ENCODE assay signal across 1 cellular context in the genomic region with DNA sequence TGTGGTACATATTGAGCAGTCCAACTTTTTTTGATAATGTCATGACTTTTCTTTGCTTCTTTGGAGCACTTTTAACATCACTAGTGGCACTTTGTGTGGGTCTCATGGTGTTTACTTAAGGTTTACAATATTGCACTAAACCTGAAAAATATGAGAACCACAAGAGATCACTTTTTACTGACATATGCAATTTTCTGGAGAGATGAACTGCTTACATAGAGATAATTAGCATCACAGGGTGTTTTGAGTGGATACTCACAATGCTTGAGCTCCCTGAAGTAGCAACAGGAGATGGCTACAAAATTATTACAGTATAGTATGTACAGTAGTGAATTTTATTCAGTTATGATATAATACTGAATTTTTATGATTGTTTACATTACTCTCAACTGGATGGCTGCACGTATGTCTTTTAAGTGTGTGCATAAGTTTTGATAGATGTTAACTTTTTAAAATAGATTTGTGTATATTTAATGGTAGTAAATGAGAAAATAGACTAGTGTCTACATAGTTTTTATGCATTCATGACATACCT.
TF ChIP-seq lines count a peak whose summit lies in the region.

No MANE protein-coding gene starts in this region.

TF ChIP-seq in neural cell, 6 proteins besides CTCF, POLR2A, EP300 and RAD21 (continued from another document):
- TF ChIP-seq, protein P1, sequence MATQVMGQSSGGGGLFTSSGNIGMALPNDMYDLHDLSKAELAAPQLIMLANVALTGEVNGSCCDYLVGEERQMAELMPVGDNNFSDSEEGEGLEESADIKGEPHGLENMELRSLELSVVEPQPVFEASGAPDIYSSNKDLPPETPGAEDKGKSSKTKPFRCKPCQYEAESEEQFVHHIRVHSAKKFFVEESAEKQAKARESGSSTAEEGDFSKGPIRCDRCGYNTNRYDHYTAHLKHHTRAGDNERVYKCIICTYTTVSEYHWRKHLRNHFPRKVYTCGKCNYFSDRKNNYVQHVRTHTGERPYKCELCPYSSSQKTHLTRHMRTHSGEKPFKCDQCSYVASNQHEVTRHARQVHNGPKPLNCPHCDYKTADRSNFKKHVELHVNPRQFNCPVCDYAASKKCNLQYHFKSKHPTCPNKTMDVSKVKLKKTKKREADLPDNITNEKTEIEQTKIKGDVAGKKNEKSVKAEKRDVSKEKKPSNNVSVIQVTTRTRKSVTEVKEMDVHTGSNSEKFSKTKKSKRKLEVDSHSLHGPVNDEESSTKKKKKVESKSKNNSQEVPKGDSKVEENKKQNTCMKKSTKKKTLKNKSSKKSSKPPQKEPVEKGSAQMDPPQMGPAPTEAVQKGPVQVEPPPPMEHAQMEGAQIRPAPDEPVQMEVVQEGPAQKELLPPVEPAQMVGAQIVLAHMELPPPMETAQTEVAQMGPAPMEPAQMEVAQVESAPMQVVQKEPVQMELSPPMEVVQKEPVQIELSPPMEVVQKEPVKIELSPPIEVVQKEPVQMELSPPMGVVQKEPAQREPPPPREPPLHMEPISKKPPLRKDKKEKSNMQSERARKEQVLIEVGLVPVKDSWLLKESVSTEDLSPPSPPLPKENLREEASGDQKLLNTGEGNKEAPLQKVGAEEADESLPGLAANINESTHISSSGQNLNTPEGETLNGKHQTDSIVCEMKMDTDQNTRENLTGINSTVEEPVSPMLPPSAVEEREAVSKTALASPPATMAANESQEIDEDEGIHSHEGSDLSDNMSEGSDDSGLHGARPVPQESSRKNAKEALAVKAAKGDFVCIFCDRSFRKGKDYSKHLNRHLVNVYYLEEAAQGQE (IDR thresholded peaks at IDR 0.05; ENCODE audit: borderline replicate concordance), result no peak
- TF ChIP-seq TAF1 (IDR thresholded peaks at IDR 0.05; ENCODE audit: low read depth), result no peak
